ENCODE assay signal across 1 cellular context in genomic region chr15:66390670-66391069, GRCh38.
TF ChIP-seq lines count a peak whose summit lies in the region.

No MANE protein-coding gene starts in this region.

TF ChIP-seq in HepG2, 621 proteins besides CTCF, POLR2A, EP300 and RAD21 (continued from another document):
- TF ChIP-seq, protein P1, sequence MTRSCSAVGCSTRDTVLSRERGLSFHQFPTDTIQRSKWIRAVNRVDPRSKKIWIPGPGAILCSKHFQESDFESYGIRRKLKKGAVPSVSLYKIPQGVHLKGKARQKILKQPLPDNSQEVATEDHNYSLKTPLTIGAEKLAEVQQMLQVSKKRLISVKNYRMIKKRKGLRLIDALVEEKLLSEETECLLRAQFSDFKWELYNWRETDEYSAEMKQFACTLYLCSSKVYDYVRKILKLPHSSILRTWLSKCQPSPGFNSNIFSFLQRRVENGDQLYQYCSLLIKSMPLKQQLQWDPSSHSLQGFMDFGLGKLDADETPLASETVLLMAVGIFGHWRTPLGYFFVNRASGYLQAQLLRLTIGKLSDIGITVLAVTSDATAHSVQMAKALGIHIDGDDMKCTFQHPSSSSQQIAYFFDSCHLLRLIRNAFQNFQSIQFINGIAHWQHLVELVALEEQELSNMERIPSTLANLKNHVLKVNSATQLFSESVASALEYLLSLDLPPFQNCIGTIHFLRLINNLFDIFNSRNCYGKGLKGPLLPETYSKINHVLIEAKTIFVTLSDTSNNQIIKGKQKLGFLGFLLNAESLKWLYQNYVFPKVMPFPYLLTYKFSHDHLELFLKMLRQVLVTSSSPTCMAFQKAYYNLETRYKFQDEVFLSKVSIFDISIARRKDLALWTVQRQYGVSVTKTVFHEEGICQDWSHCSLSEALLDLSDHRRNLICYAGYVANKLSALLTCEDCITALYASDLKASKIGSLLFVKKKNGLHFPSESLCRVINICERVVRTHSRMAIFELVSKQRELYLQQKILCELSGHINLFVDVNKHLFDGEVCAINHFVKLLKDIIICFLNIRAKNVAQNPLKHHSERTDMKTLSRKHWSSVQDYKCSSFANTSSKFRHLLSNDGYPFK (CRISPR knock-in tag; IDR thresholded peaks at IDR 0.05; ENCODE audit: borderline replicate concordance), result no peak
- no peak for TF ChIP-seq ZC3H13 (CRISPR knock-in tag; IDR thresholded peaks at IDR 0.05)
- TF ChIP-seq, protein P2, sequence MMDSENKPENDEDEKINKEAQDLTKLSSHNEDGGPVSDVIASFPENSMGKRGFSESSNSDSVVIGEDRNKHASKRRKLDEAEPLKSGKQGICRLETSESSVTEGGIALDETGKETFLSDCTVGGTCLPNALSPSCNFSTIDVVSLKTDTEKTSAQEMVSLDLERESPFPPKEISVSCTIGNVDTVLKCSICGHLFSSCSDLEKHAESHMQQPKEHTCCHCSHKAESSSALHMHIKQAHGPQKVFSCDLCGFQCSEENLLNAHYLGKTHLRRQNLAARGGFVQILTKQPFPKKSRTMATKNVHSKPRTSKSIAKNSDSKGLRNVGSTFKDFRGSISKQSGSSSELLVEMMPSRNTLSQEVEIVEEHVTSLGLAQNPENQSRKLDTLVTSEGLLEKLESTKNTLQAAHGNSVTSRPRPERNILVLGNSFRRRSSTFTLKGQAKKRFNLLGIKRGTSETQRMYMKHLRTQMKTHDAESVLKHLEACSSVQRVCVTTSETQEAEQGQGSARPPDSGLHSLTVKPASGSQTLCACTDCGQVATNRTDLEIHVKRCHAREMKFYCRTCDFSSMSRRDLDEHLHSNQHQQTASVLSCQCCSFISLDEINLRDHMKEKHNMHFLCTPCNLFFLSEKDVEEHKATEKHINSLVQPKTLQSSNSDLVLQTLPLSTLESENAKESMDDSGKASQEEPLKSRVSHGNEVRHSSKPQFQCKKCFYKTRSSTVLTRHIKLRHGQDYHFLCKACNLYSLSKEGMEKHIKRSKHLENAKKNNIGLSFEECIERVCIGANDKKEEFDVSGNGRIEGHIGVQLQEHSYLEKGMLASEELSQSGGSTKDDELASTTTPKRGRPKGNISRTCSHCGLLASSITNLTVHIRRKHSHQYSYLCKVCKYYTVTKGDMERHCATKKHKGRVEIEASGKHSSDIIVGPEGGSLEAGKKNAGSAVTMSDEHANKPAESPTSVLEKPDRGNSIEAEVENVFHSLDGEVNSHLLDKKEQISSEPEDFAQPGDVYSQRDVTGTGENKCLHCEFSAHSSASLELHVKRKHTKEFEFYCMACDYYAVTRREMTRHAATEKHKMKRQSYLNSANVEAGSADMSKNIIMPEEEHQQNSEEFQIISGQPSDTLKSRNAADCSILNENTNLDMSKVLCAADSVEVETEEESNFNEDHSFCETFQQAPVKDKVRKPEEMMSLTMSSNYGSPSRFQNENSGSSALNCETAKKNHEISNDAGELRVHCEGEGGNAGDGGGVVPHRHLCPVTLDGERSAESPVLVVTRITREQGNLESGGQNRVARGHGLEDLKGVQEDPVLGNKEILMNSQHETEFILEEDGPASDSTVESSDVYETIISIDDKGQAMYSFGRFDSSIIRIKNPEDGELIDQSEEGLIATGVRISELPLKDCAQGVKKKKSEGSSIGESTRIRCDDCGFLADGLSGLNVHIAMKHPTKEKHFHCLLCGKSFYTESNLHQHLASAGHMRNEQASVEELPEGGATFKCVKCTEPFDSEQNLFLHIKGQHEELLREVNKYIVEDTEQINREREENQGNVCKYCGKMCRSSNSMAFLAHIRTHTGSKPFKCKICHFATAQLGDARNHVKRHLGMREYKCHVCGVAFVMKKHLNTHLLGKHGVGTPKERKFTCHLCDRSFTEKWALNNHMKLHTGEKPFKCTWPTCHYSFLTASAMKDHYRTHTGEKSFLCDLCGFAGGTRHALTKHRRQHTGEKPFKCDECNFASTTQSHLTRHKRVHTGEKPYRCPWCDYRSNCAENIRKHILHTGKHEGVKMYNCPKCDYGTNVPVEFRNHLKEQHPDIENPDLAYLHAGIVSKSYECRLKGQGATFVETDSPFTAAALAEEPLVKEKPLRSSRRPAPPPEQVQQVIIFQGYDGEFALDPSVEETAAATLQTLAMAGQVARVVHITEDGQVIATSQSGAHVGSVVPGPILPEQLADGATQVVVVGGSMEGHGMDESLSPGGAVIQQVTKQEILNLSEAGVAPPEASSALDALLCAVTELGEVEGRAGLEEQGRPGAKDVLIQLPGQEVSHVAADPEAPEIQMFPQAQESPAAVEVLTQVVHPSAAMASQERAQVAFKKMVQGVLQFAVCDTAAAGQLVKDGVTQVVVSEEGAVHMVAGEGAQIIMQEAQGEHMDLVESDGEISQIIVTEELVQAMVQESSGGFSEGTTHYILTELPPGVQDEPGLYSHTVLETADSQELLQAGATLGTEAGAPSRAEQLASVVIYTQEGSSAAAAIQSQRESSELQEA (CRISPR knock-in tag; IDR thresholded peaks at IDR 0.05; ENCODE audit: not compliant biosample characterization), result no peak
- TF ChIP-seq KAT7 (CRISPR knock-in tag; IDR thresholded peaks at IDR 0.05; ENCODE audit: borderline replicate concordance), result no peak
